ENCODE assay signal across 25 cellular contexts in the genomic region with DNA sequence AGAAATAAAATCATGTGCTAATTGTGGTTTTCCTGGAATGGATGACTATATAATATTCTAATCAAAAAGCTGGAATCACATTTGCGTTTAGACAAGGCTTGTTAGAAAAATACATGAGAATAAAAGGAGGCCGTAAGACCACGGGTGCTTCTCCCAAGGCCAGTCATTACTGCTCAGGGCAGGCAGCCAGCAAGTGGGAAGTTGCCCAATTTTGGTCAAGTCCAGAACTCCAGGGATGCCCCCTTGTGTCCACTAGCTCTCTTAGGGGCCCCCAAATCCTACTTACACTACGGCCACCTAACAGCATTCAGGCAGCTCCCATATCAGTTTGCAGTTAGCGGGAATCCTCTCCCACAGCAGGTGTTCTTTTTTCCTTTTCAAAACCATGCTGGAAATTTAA.
"Had no signal": no experiment of that assay in that cellular context is flagged by ENCODE, and none has a peak within 500 bp of the region (broad histone marks: within the 10 kb centered on the region; RNA-seq: fewer than 3 reads in every experiment).

No MANE protein-coding gene starts in this region.

- H3K36me3 Mint-ChIP-seq: activated naive CD4-positive, alpha-beta T cell treated with anti-CD3 and anti-CD28 coated beads, Interleukin-2, amount 50 U/mL, for 24 hours; stimulated activated naive B cell treated with anti-CD40 and anti-IgM and Interleukin-4, amounts not matched to agents 10 μg/mL and 1 μg/mL and 100 μg/mL, for 72 hours; T-cell; type B pancreatic cell had no signal

- H3K4me1 Mint-ChIP-seq: activated naive CD4-positive, alpha-beta T cell treated with anti-CD3 and anti-CD28 coated beads, Interleukin-2, amount 50 U/mL, for 24 hours; nephron progenitor cell; stimulated activated naive B cell treated with anti-CD40 and anti-IgM and Interleukin-4, amounts not matched to agents 10 μg/mL and 1 μg/mL and 100 μg/mL, for 72 hours; T-cell had no signal

- H3K27me3 ChIP-seq: gastrocnemius medialis had no signal

- H3K4me3 Mint-ChIP-seq: activated naive CD4-positive, alpha-beta T cell treated with anti-CD3 and anti-CD28 coated beads, Interleukin-2, amount 50 U/mL, for 24 hours; dendritic cell treated with granulocyte-macrophage colony-stimulating factor and Interleukin-4, amounts not matched to agents 40 ng/mL and 50 ng/mL, for 4 days; nephron progenitor cell; stimulated activated naive B cell treated with anti-CD40 and anti-IgM and Interleukin-4, amounts not matched to agents 10 μg/mL and 1 μg/mL and 100 μg/mL, for 72 hours; T-cell; T-helper 2 cell treated with Interferon-gamma antibody and Interleukin-4, amounts not matched to agents 5 μg/mL and 100 μg/mL, for 36 hours; type B pancreatic cell had no signal

- H3K36me3 ChIP-seq: gastrocnemius medialis, thoracic aorta, WERI-Rb-1 had no signal

- H3K27me3 Mint-ChIP-seq: activated naive CD4-positive, alpha-beta T cell treated with anti-CD3 and anti-CD28 coated beads, Interleukin-2, amount 50 U/mL, for 24 hours; dendritic cell treated with granulocyte-macrophage colony-stimulating factor and Interleukin-4, amounts not matched to agents 40 ng/mL and 50 ng/mL, for 4 days had no signal

- DNase-seq: activated CD4-positive, alpha-beta T cell treated with anti-CD3 and anti-CD28 coated beads for 1 hour; activated CD4-positive, alpha-beta T cell treated with anti-CD3 and anti-CD28 coated beads, Interleukin-2, amount 50 U/mL, for 1 hour; activated gamma-delta T cell treated with Interleukin-2 at 50 U/mL for 16 hours; activated T-cell treated with anti-CD3 and anti-CD28 coated beads, Interleukin-2, amount 50 U/mL, for 1 hour; effector CD8-positive, alpha-beta T cell; gastrocnemius medialis; hypothalamus; islet precursor cell; left colon; mesenchymal stem cell; nephron progenitor cell; posterior cingulate gyrus; SK-N-SH; small intestine; stimulated activated CD4-positive, alpha-beta T cell treated with anti-CD3 and anti-CD28 coated beads, Interleukin-2, amount 100 ng/mL, for 24 hours; stimulated activated naive B cell treated with anti-CD40 and anti-IgM and Interleukin-4, amounts not matched to agents 10 μg/mL and 1 μg/mL and 100 μg/mL, for 72 hours; T-cell; WERI-Rb-1 had no signal

- H3K4me1 ChIP-seq: gastrocnemius medialis had no signal

- H3K9me3 ChIP-seq: gastrocnemius medialis, SK-N-SH, thoracic aorta had no signal

- H3K9me3 Mint-ChIP-seq: activated naive CD4-positive, alpha-beta T cell treated with anti-CD3 and anti-CD28 coated beads, Interleukin-2, amount 50 U/mL, for 24 hours; dendritic cell treated with granulocyte-macrophage colony-stimulating factor and Interleukin-4, amounts not matched to agents 40 ng/mL and 50 ng/mL, for 4 days; nephron progenitor cell; stimulated activated naive B cell treated with anti-CD40 and anti-IgM and Interleukin-4, amounts not matched to agents 10 μg/mL and 1 μg/mL and 100 μg/mL, for 72 hours; T-cell; T-helper 2 cell treated with Interferon-gamma antibody and Interleukin-4, amounts not matched to agents 5 μg/mL and 100 μg/mL, for 36 hours; type B pancreatic cell had no signal

- H3K27ac Mint-ChIP-seq: activated naive CD4-positive, alpha-beta T cell treated with anti-CD3 and anti-CD28 coated beads, Interleukin-2, amount 50 U/mL, for 24 hours; dendritic cell treated with granulocyte-macrophage colony-stimulating factor and Interleukin-4, amounts not matched to agents 40 ng/mL and 50 ng/mL, for 4 days; nephron progenitor cell; stimulated activated naive B cell treated with anti-CD40 and anti-IgM and Interleukin-4, amounts not matched to agents 10 μg/mL and 1 μg/mL and 100 μg/mL, for 72 hours; T-cell; T-helper 2 cell treated with Interferon-gamma antibody and Interleukin-4, amounts not matched to agents 5 μg/mL and 100 μg/mL, for 36 hours; type B pancreatic cell had no signal

- H3K4me3 ChIP-seq: gastrocnemius medialis, thoracic aorta had no signal

- ATAC-seq: esophagus mucosa; gastrocnemius medialis; left colon; sciatic nerve; stimulated activated naive B cell treated with anti-CD40 and anti-IgM and Interleukin-4, amounts not matched to agents 10 μg/mL and 1 μg/mL and 100 μg/mL, for 72 hours; T-cell had no signal

- H3K27ac ChIP-seq: gastrocnemius medialis, thoracic aorta, WERI-Rb-1 had no signal
